ENCODE assay signal across 28 cellular contexts in genomic region chr11:125778728-125779127, GRCh38. TPM values are rescaled to one million over a fixed set of nuclear protein-coding genes. Genes with fewer than 3 reads are reported as not detected.
DNase-seq lines count a peak whose midpoint lies in the region; ATAC-seq, FAIRE-seq and TF ChIP-seq lines count a peak whose summit lies in the region.
"Had no signal": no experiment of that assay in that cellular context is flagged by ENCODE, and none has a peak within 500 bp of the region (broad histone marks: within the 10 kb centered on the region; RNA-seq: fewer than 3 reads in every experiment).

Gene PATE2, minus strand, starts transcription at chr11:125778828. Its CDS starts 55 bp downstream, at chr11:125778773.

- H3K9ac ChIP-seq in SK-N-SH (no peak within 1 kb of the TSS), endothelial cell of umbilical vein (replicated peaks; ENCODE audit: extremely low read depth, insufficient read depth, low read length) (no peak within 1 kb of the TSS)
- H3K9ac ChIP-seq: BLaER1 treated with 17β-estradiol and CSF1 and Interleukin-3, amounts not matched to agents 10 nM and 100 nM had no signal

- peaks cover 4% of the 10 kb centered on the region for H3F3A ChIP-seq in SK-N-SH (replicated peaks; ENCODE audit: insufficient read depth)

- H3K9me1 ChIP-seq in endothelial cell of umbilical vein (replicated peaks; ENCODE audit: control insufficient read depth, extremely low read depth, insufficient read depth, low read length), result no peaks in the 10 kb centered on the region

- H3K4me3 ChIP-seq in SK-N-SH (ENCODE audit: low read depth in 2 of 2, low read length in 1 of 2) (no peak within 1 kb of the TSS), endothelial cell of umbilical vein (replicated peaks in 1 of 3; ENCODE audit: insufficient read depth in 1 of 3, low read depth in 1 of 3, low read length in 3 of 3) (no peak within 1 kb of the TSS), aorta (ENCODE audit: low read length in 2 of 2) (no peak within 1 kb of the TSS)
- H3K4me3 ChIP-seq: BLaER1 treated with 17β-estradiol and CSF1 and Interleukin-3, amounts not matched to agents 10 nM and 100 nM had no signal

- CTCF ChIA-PET in SK-N-SH (lab: Yijun Ruan, JAX) (no interaction called here), endothelial cell of umbilical vein (lab: Charles Lee) (no interaction called here)

- TF ChIP-seq CTCF in SK-N-SH (IDR thresholded peaks at IDR 0.05), result no peak
- no peak for TF ChIP-seq CTCF in endothelial cell of umbilical vein (IDR thresholded peaks at IDR 0.05; ENCODE audit: extremely low read depth in 1 of 2, insufficient read depth in 1 of 2, low read depth in 1 of 2, low read length in 2 of 2)

- H3K4me3 Mint-ChIP-seq in T-helper 17 cell, result no peak within 1 kb of the TSS
- H3K4me3 Mint-ChIP-seq: CD14-positive monocyte; CD4-positive, alpha-beta T cell; CD8-positive, alpha-beta memory T cell had no signal

- no peak for FAIRE-seq in endothelial cell of umbilical vein (lab: Jason Lieb, UNC)
- FAIRE-seq: A204.1, D721Med, GM12891, GM18507, H54 had no signal

- BruUV-seq in endothelial cell of umbilical vein (replicated peaks; lab: Mats Ljungman, UMichigan), result no TSS peak

- intact Hi-C loops in endothelial cell of umbilical vein (cut with micrococcal nuclease) (no loop called here), aorta (cut with DNase I) (no loop called here)

- H3K4me2 ChIP-seq in SK-N-SH (peak within 1 kb of the TSS; percentile 13; the same call in 1 of the 2 replicates), endothelial cell of umbilical vein (ENCODE audit: insufficient read depth, low read length) (peak within 1 kb of the TSS; percentile 6)

- peaks cover 4% of the 10 kb centered on the region for H3K36me3 Mint-ChIP-seq in T-helper 17 cell (ENCODE audit: low read depth)
- H3K36me3 Mint-ChIP-seq: CD14-positive monocyte; CD8-positive, alpha-beta memory T cell had no signal

- no peak for TF ChIP-seq POLR2A in endothelial cell of umbilical vein (IDR thresholded peaks at IDR 0.05; ENCODE audit: low read depth, low read length)

- H3K27me3 ChIP-seq in SK-N-SH (ENCODE audit: insufficient read depth), result no peaks in the 10 kb centered on the region
- no peaks in the 10 kb centered on the region for H3K27me3 ChIP-seq in endothelial cell of umbilical vein (ENCODE audit: control insufficient read depth in 2 of 2, insufficient read depth in 2 of 2, low read length in 2 of 2)
- no peaks in the 10 kb centered on the region for H3K27me3 ChIP-seq in aorta (ENCODE audit: control insufficient read depth in 1 of 2, insufficient read depth in 2 of 2, low read length in 1 of 2)
- H3K27me3 ChIP-seq: BLaER1 treated with 17β-estradiol and CSF1 and Interleukin-3, amounts not matched to agents 10 nM and 100 nM had no signal

- POLR2A ChIA-PET in SK-N-SH (lab: Yijun Ruan, JAX), result no interaction called here
- POLR2A ChIA-PET in endothelial cell of umbilical vein (lab: Charles Lee), result no interaction called here

- no peak within 1 kb of the TSS for H3K27ac ChIP-seq in SK-N-SH (ENCODE audit: low read depth in 2 of 2, low read length in 1 of 2)
- peak within 1 kb of the TSS; percentile 43 for H3K27ac ChIP-seq in endothelial cell of umbilical vein (ENCODE audit: insufficient read depth, low read depth, low read length)
- H3K27ac ChIP-seq in aorta (ENCODE audit: low read depth in 1 of 2, low read length in 2 of 2), result no peak within 1 kb of the TSS
- H3K27ac ChIP-seq: 22Rv1; BLaER1 treated with 17β-estradiol and CSF1 and Interleukin-3, amounts not matched to agents 10 nM and 100 nM had no signal

- H3K27me3 Mint-ChIP-seq in T-helper 17 cell, result no peaks in the 10 kb centered on the region

- TF ChIP-seq EP300 in SK-N-SH (IDR thresholded peaks at IDR 0.05; ENCODE audit: borderline replicate concordance in 1 of 2, low read depth in 1 of 2, low read length in 1 of 2), result no peak

- H3K4me1 ChIP-seq in SK-N-SH (ENCODE audit: control insufficient read depth in 1 of 2, insufficient read depth in 2 of 2, low read depth in 1 of 2, low read length in 1 of 2), result peaks cover 0 to 17% of the 10 kb centered on the region in 2 experiments; a peak in 1 of 4 replicates
- peaks cover 10% of the 10 kb centered on the region for H3K4me1 ChIP-seq in endothelial cell of umbilical vein (ENCODE audit: control insufficient read depth, extremely low read depth, insufficient read depth, low read length)
- no peaks in the 10 kb centered on the region for H3K4me1 ChIP-seq in aorta (ENCODE audit: control insufficient read depth in 1 of 2, insufficient read depth in 2 of 2, low read length in 2 of 2)
- H3K4me1 ChIP-seq: BE2C; BLaER1 treated with 17β-estradiol and CSF1 and Interleukin-3, amounts not matched to agents 10 nM and 100 nM had no signal

- H3K79me2 ChIP-seq in SK-N-SH (ENCODE audit: insufficient read depth) (no peaks in the 10 kb centered on the region), endothelial cell of umbilical vein (ENCODE audit: control insufficient read depth, insufficient read depth, low read length) (no peaks in the 10 kb centered on the region)

- no peak for ATAC-seq in SK-N-SH treated with all-trans-retinoic acid at 6 μM for 48 hours
- ATAC-seq in T-helper 17 cell, result no peak
- ATAC-seq in aorta (ENCODE audit: low FRiP score), result peak; percentile 33
- no peak for ATAC-seq in HG03025 (IDR thresholded peaks at IDR 0.05; ENCODE audit: low FRiP score, unreplicated experiment)
- ATAC-seq in GM21717 (IDR thresholded peaks at IDR 0.05; ENCODE audit: unreplicated experiment), result no peak

- H2AFZ ChIP-seq in SK-N-SH (ENCODE audit: low read depth) (peak within 1 kb of the TSS; percentile 29; the same call in 1 of the 2 replicates), endothelial cell of umbilical vein (ENCODE audit: low read depth, low read length) (no peak within 1 kb of the TSS)

- H3K36me3 ChIP-seq in SK-N-SH (replicated peaks in 1 of 2; ENCODE audit: control insufficient read depth in 1 of 2, insufficient read depth in 2 of 2, low read length in 1 of 2) (no peaks in the 10 kb centered on the region), endothelial cell of umbilical vein (ENCODE audit: control insufficient read depth in 2 of 2, extremely low read depth in 1 of 2, insufficient read depth in 2 of 2, low read length in 2 of 2) (no peaks in the 10 kb centered on the region), aorta (ENCODE audit: control insufficient read depth in 1 of 2, insufficient read depth in 2 of 2, low read length in 1 of 2) (no peaks in the 10 kb centered on the region)
- H3K36me3 ChIP-seq: BE2C; BLaER1 treated with 17β-estradiol and CSF1 and Interleukin-3, amounts not matched to agents 10 nM and 100 nM had no signal

- no peak for DNase-seq in SK-N-SH
- no peak for DNase-seq in T-helper 17 cell
- DNase-seq in endothelial cell of umbilical vein (ENCODE audit: low read depth, low spot score), result no peak
- DNase-seq in aorta, result no peak
- no peak for DNase-seq in hippocampal formation (lab: John Stamatoyannopoulos, UW)
- DNase-seq: ACHN; AML-193; BE2C; CD4-positive, alpha-beta T cell; CD8-positive, alpha-beta memory T cell; DMS 273 treated with DMSO at 0.1 percent for 48 hours; DMS53; DMS79 treated with DMSO at 0.1 percent for 48 hours; GF-D8; GOT3; HCEC 1CT had no signal

- TF ChIP-seq RAD21 in SK-N-SH (IDR thresholded peaks at IDR 0.05; ENCODE audit: low read length), result no peak

- peak within 1 kb of the TSS; percentile 2 for H3K27ac Mint-ChIP-seq in T-helper 17 cell
- H3K27ac Mint-ChIP-seq: CD14-positive monocyte; CD4-positive, alpha-beta T cell had no signal

- peaks cover 7% of the 10 kb centered on the region for H3K4me1 Mint-ChIP-seq in T-helper 17 cell
- H3K4me1 Mint-ChIP-seq: CD14-positive monocyte; CD8-positive, alpha-beta memory T cell had no signal

- H4K20me1 ChIP-seq in SK-N-SH (ENCODE audit: insufficient read depth) (no peaks in the 10 kb centered on the region), endothelial cell of umbilical vein (replicated peaks; ENCODE audit: control insufficient read depth, extremely low read depth, insufficient read depth, low read length) (no peaks in the 10 kb centered on the region)
- H4K20me1 ChIP-seq: BLaER1 treated with 17β-estradiol and CSF1 and Interleukin-3, amounts not matched to agents 10 nM and 100 nM had no signal

- dilution Hi-C loops in endothelial cell of umbilical vein (cut with MboI; ENCODE audit: extremely low pct_ligation_motif_present, low sequenced_read_pairs), result no loop called here

- no peaks in the 10 kb centered on the region for H3K9me3 ChIP-seq in SK-N-SH
- H3K9me3 ChIP-seq in T-helper 17 cell (ENCODE audit: control insufficient read depth, low read length, poor library complexity, severe bottlenecking), result no peaks in the 10 kb centered on the region
- no peaks in the 10 kb centered on the region for H3K9me3 ChIP-seq in endothelial cell of umbilical vein (replicated peaks; ENCODE audit: control insufficient read depth, insufficient read depth, low read length)
- no peaks in the 10 kb centered on the region for H3K9me3 ChIP-seq in aorta (ENCODE audit: control insufficient read depth, low read length)
- H3K9me3 ChIP-seq: BE2C; BLaER1 treated with 17β-estradiol and CSF1 and Interleukin-3, amounts not matched to agents 10 nM and 100 nM had no signal

- H3K9me2 ChIP-seq in SK-N-SH, result no peaks in the 10 kb centered on the region

TF ChIP-seq in SK-N-SH treated with all-trans-retinoic acid at 6 μM for 48 hours, 23 proteins besides CTCF, POLR2A, EP300 and RAD21 (continues in another document):
- no peak for TF ChIP-seq ZFP30 (CRISPR knock-in tag; IDR thresholded peaks at IDR 0.05)

TF ChIP-seq in endothelial cell of umbilical vein, 7 proteins besides CTCF, POLR2A, EP300 and RAD21:
- TF ChIP-seq MYC (IDR thresholded peaks at IDR 0.05; ENCODE audit: low read depth, low read length) (no peak), GATA2 (IDR thresholded peaks at IDR 0.05; ENCODE audit: insufficient read depth, insufficient read length, low read depth, low read length) (peak; percentile 52)

RNA-seq across cellular contexts. Expression of gene PATE2, which starts in this region (rescaled TPM):
- 0.06 and 0.07 TPM in 2 replicates for polyA plus RNA-seq in SK-N-SH (2012; rRNA removed)
- polyA plus RNA-seq in SK-N-SH (2012; cell fraction: cytosol; rRNA removed), result 0.05 and 0.09 TPM in 2 replicates
- polyA plus RNA-seq in SK-N-SH (2012; cell fraction: nucleus; rRNA removed), result 0.05 and 0.13 TPM in 2 replicates
- not detected for total RNA-seq in T-helper 17 cell
- 0.31 TPM in 1 of 2 replicates, not detected in the other for total RNA-seq in endothelial cell of umbilical vein
- polyA plus RNA-seq in endothelial cell of umbilical vein, result not detected in 2 replicates
- polyA plus RNA-seq in endothelial cell of umbilical vein (2011; cell fraction: cytosol; rRNA removed), result not detected in 2 replicates
- 0.17 and 0.29 TPM in 2 replicates for polyA plus RNA-seq in endothelial cell of umbilical vein (2011; cell fraction: nucleus; rRNA removed)
- 0.16 TPM in 1 of 2 replicates, not detected in the other for polyA plus RNA-seq in endothelial cell of umbilical vein (2012)
- 0.41 TPM in 1 of 2 replicates, not detected in the other for polyA minus RNA-seq in endothelial cell of umbilical vein
- polyA minus RNA-seq in endothelial cell of umbilical vein (2011; cell fraction: cytosol; rRNA and poly(A)+ RNA removed), result not detected
- 1.2 and 1.3 TPM in 2 replicates for polyA minus RNA-seq in endothelial cell of umbilical vein (2011; cell fraction: nucleus; rRNA and poly(A)+ RNA removed)
- not detected for total RNA-seq in aorta
- not detected for polyA plus RNA-seq in aorta
- total RNA-seq: CD4-positive, alpha-beta T cell; CD8-positive, alpha-beta memory T cell; G401 had no signal
- polyA plus RNA-seq: CD14-positive monocyte; CD8-positive, alpha-beta memory T cell had no signal

Comparison
In these comparisons a context has a peak if more than half of its experiments do, and no peak if none do; other contexts are left out.
1. Peak in ATAC-seq in aorta; RNA of the gene not detected or under 1 TPM.